Comparison of ENCODE assay signal across 1 cellular context in the genomic region with DNA sequence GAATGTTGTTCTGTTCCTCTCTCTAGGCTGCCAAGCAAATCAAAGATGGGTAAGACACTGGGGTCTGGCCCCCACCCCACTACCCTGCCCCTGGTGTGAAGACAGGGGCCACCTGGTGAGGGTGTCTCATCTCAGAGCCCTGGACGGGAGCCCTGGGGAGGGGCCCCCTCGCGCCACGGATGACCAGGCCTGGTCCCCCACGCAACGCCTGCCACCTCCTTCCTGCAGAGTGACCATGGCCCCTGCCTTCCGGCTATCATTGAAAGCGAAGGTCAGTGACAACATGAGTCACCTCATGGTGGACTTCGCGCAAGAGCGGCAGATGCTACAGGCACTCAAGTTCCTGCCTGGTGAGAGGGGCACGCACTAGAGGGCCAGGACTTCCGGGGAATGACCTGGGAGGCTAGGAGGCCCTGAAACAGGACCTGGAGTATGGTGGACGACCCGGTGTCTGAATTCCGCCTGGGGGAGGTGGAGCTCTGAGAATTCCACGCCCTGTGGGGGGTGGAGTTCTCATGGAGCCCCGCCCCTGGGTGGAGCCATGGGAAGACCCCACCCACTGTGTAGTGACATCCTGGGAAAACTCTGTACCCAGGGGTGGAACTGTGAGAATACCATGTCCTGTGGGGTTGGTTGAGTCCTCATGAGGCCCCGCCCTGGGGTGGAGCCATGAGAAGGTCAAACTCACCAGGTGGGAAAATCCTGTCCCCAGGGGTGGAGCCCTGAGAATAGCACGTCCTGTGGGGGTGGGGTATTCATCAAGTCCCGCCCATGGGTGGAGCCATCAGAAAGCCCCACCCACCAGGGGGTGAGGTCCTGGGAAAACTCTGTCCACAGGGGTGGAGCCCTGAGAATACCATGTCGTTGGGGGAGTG.
A peak's percentile ranks its signal among the peaks of the same experiment; 100 is the strongest.
TF ChIP-seq lines count a peak whose summit lies in the region.

No MANE protein-coding gene starts in this region.

TF ChIP-seq in K562, 482 proteins besides CTCF, POLR2A, EP300 and RAD21 (continued from another document and continues in another):
- TF ChIP-seq, protein P1, sequence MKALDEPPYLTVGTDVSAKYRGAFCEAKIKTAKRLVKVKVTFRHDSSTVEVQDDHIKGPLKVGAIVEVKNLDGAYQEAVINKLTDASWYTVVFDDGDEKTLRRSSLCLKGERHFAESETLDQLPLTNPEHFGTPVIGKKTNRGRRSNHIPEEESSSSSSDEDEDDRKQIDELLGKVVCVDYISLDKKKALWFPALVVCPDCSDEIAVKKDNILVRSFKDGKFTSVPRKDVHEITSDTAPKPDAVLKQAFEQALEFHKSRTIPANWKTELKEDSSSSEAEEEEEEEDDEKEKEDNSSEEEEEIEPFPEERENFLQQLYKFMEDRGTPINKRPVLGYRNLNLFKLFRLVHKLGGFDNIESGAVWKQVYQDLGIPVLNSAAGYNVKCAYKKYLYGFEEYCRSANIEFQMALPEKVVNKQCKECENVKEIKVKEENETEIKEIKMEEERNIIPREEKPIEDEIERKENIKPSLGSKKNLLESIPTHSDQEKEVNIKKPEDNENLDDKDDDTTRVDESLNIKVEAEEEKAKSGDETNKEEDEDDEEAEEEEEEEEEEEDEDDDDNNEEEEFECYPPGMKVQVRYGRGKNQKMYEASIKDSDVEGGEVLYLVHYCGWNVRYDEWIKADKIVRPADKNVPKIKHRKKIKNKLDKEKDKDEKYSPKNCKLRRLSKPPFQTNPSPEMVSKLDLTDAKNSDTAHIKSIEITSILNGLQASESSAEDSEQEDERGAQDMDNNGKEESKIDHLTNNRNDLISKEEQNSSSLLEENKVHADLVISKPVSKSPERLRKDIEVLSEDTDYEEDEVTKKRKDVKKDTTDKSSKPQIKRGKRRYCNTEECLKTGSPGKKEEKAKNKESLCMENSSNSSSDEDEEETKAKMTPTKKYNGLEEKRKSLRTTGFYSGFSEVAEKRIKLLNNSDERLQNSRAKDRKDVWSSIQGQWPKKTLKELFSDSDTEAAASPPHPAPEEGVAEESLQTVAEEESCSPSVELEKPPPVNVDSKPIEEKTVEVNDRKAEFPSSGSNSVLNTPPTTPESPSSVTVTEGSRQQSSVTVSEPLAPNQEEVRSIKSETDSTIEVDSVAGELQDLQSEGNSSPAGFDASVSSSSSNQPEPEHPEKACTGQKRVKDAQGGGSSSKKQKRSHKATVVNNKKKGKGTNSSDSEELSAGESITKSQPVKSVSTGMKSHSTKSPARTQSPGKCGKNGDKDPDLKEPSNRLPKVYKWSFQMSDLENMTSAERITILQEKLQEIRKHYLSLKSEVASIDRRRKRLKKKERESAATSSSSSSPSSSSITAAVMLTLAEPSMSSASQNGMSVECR (CRISPR knock-in tag; IDR thresholded peaks at IDR 0.05) = peak; percentile 53; the same call in 1 of the 2 replicates
- TF ChIP-seq, protein P2, sequence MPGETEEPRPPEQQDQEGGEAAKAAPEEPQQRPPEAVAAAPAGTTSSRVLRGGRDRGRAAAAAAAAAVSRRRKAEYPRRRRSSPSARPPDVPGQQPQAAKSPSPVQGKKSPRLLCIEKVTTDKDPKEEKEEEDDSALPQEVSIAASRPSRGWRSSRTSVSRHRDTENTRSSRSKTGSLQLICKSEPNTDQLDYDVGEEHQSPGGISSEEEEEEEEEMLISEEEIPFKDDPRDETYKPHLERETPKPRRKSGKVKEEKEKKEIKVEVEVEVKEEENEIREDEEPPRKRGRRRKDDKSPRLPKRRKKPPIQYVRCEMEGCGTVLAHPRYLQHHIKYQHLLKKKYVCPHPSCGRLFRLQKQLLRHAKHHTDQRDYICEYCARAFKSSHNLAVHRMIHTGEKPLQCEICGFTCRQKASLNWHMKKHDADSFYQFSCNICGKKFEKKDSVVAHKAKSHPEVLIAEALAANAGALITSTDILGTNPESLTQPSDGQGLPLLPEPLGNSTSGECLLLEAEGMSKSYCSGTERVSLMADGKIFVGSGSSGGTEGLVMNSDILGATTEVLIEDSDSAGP (CRISPR knock-in tag; IDR thresholded peaks at IDR 0.05) = no peak
- TF ChIP-seq KLF6 (CRISPR knock-in tag; IDR thresholded peaks at IDR 0.05; ENCODE audit: borderline replicate concordance) (no peak), EHMT2 (IDR thresholded peaks at IDR 0.05) (no peak), SIN3B (IDR thresholded peaks at IDR 0.05; ENCODE audit: low read depth) (no peak), MEF2A (IDR thresholded peaks at IDR 0.05; ENCODE audit: control insufficient read depth, low read depth, low read length) (no peak), LARP7 (IDR thresholded peaks at IDR 0.05) (no peak), EGR1 (conservative IDR thresholded peaks at IDR 0.05) (0 out of 2 replicates have a peak, but pooled peaks have one; percentile 7), ZNF408 (CRISPR knock-in tag; IDR thresholded peaks at IDR 0.05; ENCODE audit: low read depth) (no peak), NFRKB (IDR thresholded peaks at IDR 0.05; ENCODE audit: low read depth) (peak; percentile 56; the same call in 1 of the 2 replicates), CBFB (CRISPR knock-in tag; IDR thresholded peaks at IDR 0.05) (no peak), EP400 (IDR thresholded peaks at IDR 0.05) (peak; percentile 65; the same call in 1 of the 2 replicates), KDM2B (CRISPR knock-in tag; IDR thresholded peaks at IDR 0.05) (no peak), HMG20A (CRISPR knock-in tag; conservative IDR thresholded peaks at IDR 0.05) (no peak), U2AF2 (optimal IDR thresholded peaks at IDR 0.05; ENCODE audit: low read depth, low read length) (no peak), SMC3 (conservative IDR thresholded peaks at IDR 0.05; ENCODE audit: insufficient read depth, low read depth, low read length) (no peak), TAF1 (IDR thresholded peaks at IDR 0.05; ENCODE audit: control insufficient read depth, extremely low read depth, insufficient read depth, low read length, severe bottlenecking) (peak; percentile 77), HNRNPL (IDR thresholded peaks at IDR 0.05; ENCODE audit: low read depth, low read length) (no peak), NFXL1 (CRISPR knock-in tag; IDR thresholded peaks at IDR 0.05) (no peak), ZNF75A (CRISPR knock-in tag; IDR thresholded peaks at IDR 0.05) (peak; percentile 78), POLR3G (IDR thresholded peaks at IDR 0.05; ENCODE audit: extremely low read depth, insufficient read length, insufficient replicate concordance) (no peak), TAF7 (tag; IDR thresholded peaks at IDR 0.05) (0 out of 2 replicates have a peak, but pooled peaks have one; percentile 75), ATF7 (IDR thresholded peaks at IDR 0.05) (peak; percentile 73), FOXA1 (IDR thresholded peaks at IDR 0.05; ENCODE audit: borderline replicate concordance) (no peak), TARDBP (IDR thresholded peaks at IDR 0.05) (no peak), ZNF146 (CRISPR knock-in tag; IDR thresholded peaks at IDR 0.05; ENCODE audit: unreplicated experiment) (no peak), ZKSCAN8 (CRISPR knock-in tag; IDR thresholded peaks at IDR 0.05) (peak; percentile 23; the same call in 1 of the 2 replicates), SREBF1 (IDR thresholded peaks at IDR 0.05; ENCODE audit: borderline replicate concordance, low read depth, low read length) (no peak), RBM14 (IDR thresholded peaks at IDR 0.05; ENCODE audit: borderline replicate concordance, insufficient read depth, low read depth, low read length) (no peak)
- TF ChIP-seq, protein P3, sequence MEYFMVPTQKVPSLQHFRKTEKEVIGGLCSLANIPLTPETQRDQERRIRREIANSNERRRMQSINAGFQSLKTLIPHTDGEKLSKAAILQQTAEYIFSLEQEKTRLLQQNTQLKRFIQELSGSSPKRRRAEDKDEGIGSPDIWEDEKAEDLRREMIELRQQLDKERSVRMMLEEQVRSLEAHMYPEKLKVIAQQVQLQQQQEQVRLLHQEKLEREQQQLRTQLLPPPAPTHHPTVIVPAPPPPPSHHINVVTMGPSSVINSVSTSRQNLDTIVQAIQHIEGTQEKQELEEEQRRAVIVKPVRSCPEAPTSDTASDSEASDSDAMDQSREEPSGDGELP (CRISPR knock-in tag; IDR thresholded peaks at IDR 0.05; ENCODE audit: borderline replicate concordance) = peak; percentile 69; the same call in 1 of the 2 replicates
- TF ChIP-seq, protein P4, sequence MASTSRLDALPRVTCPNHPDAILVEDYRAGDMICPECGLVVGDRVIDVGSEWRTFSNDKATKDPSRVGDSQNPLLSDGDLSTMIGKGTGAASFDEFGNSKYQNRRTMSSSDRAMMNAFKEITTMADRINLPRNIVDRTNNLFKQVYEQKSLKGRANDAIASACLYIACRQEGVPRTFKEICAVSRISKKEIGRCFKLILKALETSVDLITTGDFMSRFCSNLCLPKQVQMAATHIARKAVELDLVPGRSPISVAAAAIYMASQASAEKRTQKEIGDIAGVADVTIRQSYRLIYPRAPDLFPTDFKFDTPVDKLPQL (IDR thresholded peaks at IDR 0.05; ENCODE audit: extremely low read depth, insufficient read length) = no peak
- TF ChIP-seq, protein P5, sequence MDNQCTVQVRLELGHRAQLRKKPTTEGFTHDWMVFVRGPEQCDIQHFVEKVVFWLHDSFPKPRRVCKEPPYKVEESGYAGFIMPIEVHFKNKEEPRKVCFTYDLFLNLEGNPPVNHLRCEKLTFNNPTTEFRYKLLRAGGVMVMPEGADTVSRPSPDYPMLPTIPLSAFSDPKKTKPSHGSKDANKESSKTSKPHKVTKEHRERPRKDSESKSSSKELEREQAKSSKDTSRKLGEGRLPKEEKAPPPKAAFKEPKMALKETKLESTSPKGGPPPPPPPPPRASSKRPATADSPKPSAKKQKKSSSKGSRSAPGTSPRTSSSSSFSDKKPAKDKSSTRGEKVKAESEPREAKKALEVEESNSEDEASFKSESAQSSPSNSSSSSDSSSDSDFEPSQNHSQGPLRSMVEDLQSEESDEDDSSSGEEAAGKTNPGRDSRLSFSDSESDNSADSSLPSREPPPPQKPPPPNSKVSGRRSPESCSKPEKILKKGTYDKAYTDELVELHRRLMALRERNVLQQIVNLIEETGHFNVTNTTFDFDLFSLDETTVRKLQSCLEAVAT (IDR thresholded peaks at IDR 0.05) = no peak
- TF ChIP-seq, protein P6, sequence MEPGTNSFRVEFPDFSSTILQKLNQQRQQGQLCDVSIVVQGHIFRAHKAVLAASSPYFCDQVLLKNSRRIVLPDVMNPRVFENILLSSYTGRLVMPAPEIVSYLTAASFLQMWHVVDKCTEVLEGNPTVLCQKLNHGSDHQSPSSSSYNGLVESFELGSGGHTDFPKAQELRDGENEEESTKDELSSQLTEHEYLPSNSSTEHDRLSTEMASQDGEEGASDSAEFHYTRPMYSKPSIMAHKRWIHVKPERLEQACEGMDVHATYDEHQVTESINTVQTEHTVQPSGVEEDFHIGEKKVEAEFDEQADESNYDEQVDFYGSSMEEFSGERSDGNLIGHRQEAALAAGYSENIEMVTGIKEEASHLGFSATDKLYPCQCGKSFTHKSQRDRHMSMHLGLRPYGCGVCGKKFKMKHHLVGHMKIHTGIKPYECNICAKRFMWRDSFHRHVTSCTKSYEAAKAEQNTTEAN (CRISPR knock-in tag; IDR thresholded peaks at IDR 0.05) = no peak
- TF ChIP-seq, protein P7, sequence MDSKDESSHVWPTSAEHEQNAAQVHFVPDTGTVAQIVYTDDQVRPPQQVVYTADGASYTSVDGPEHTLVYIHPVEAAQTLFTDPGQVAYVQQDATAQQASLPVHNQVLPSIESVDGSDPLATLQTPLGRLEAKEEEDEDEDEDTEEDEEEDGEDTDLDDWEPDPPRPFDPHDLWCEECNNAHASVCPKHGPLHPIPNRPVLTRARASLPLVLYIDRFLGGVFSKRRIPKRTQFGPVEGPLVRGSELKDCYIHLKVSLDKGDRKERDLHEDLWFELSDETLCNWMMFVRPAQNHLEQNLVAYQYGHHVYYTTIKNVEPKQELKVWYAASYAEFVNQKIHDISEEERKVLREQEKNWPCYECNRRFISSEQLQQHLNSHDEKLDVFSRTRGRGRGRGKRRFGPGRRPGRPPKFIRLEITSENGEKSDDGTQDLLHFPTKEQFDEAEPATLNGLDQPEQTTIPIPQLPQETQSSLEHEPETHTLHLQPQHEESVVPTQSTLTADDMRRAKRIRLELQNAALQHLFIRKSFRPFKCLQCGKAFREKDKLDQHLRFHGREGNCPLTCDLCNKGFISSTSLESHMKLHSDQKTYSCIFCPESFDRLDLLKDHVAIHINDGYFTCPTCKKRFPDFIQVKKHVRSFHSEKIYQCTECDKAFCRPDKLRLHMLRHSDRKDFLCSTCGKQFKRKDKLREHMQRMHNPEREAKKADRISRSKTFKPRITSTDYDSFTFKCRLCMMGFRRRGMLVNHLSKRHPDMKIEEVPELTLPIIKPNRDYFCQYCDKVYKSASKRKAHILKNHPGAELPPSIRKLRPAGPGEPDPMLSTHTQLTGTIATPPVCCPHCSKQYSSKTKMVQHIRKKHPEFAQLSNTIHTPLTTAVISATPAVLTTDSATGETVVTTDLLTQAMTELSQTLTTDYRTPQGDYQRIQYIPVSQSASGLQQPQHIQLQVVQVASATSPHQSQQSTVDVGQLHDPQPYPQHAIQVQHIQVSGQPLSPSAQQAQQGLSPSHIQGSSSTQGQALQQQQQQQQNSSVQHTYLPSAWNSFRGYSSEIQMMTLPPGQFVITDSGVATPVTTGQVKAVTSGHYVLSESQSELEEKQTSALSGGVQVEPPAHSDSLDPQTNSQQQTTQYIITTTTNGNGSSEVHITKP (IDR thresholded peaks at IDR 0.05; ENCODE audit: partially characterized antibody) = peak; percentile 90
- TF ChIP-seq, protein P8, sequence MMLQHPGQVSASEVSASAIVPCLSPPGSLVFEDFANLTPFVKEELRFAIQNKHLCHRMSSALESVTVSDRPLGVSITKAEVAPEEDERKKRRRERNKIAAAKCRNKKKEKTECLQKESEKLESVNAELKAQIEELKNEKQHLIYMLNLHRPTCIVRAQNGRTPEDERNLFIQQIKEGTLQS (IDR thresholded peaks at IDR 0.05) = peak; percentile 90
- TF ChIP-seq, protein P8 (CRISPR knock-in tag; conservative IDR thresholded peaks at IDR 0.05) = no peak
- TF ChIP-seq, protein P9, sequence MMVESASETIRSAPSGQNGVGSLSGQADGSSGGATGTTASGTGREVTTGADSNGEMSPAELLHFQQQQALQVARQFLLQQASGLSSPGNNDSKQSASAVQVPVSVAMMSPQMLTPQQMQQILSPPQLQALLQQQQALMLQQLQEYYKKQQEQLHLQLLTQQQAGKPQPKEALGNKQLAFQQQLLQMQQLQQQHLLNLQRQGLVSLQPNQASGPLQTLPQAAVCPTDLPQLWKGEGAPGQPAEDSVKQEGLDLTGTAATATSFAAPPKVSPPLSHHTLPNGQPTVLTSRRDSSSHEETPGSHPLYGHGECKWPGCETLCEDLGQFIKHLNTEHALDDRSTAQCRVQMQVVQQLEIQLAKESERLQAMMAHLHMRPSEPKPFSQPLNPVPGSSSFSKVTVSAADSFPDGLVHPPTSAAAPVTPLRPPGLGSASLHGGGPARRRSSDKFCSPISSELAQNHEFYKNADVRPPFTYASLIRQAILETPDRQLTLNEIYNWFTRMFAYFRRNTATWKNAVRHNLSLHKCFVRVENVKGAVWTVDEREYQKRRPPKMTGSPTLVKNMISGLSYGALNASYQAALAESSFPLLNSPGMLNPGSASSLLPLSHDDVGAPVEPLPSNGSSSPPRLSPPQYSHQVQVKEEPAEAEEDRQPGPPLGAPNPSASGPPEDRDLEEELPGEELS (CRISPR knock-in tag; IDR thresholded peaks at IDR 0.05; ENCODE audit: borderline replicate concordance) = no peak
- TF ChIP-seq, protein P10, sequence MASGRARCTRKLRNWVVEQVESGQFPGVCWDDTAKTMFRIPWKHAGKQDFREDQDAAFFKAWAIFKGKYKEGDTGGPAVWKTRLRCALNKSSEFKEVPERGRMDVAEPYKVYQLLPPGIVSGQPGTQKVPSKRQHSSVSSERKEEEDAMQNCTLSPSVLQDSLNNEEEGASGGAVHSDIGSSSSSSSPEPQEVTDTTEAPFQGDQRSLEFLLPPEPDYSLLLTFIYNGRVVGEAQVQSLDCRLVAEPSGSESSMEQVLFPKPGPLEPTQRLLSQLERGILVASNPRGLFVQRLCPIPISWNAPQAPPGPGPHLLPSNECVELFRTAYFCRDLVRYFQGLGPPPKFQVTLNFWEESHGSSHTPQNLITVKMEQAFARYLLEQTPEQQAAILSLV (tag; IDR thresholded peaks at IDR 0.05) = no peak
